33 cellular contexts compared by ENCODE assay signal in genomic region chr6:81762132-81762531, GRCh38. TPM values are rescaled to one million over a fixed set of nuclear protein-coding genes. Genes with fewer than 3 reads are reported as not detected.
DNase-seq lines count a peak whose midpoint lies in the region; ATAC-seq and TF ChIP-seq lines count a peak whose summit lies in the region.
"Had no signal": no experiment of that assay in that cellular context is flagged by ENCODE, and none has a peak within 500 bp of the region (broad histone marks: within the 10 kb centered on the region; RNA-seq: fewer than 3 reads in every experiment).

No MANE protein-coding gene starts in this region.

- dilution Hi-C loops in IMR-90 (cut with HindIII; ENCODE audit: low sequenced_read_pairs, unreplicated experiment): no loop called here

- H3K23ac ChIP-seq in IMR-90 (ENCODE audit: low read depth, low read length): no peak overlapping the region

- no peak for TF ChIP-seq RAD21 in IMR-90 (IDR thresholded peaks at IDR 0.05; ENCODE audit: low read length)

- H3K14ac ChIP-seq in IMR-90 (replicated peaks; ENCODE audit: low read depth, low read length): no peak overlapping the region

- H4K8ac ChIP-seq in IMR-90 (ENCODE audit: low read depth in 2 of 2, low read length in 2 of 2): no peak overlapping the region

- no peak for TF ChIP-seq POLR2A in IMR-90 (IDR thresholded peaks at IDR 0.05; ENCODE audit: low read depth, low read length)

- BruUV-seq in IMR-90 (replicated peaks; lab: Mats Ljungman, UMichigan): no TSS peak

- peak overlapping the region; percentile 84; the same call in 1 of the 2 replicates for H2AK5ac ChIP-seq in IMR-90 (ENCODE audit: low read depth, low read length)

- H3K27me3 ChIP-seq in IMR-90 (ENCODE audit: control insufficient read depth, insufficient read depth, low read length): no peaks in the 10 kb centered on the region
- H3K27me3 ChIP-seq: body of pancreas, MG63, tibial nerve had no signal

- TF ChIP-seq CTCF in IMR-90 (conservative IDR thresholded peaks at IDR 0.05; ENCODE audit: low read depth, low read length): no peak

- H4K91ac ChIP-seq in IMR-90 (ENCODE audit: insufficient read depth, low read depth, low read length): no peak overlapping the region

- no peak overlapping the region for H2BK120ac ChIP-seq in IMR-90 (ENCODE audit: low read depth, low read length)

- no peaks in the 10 kb centered on the region for H3K79me1 ChIP-seq in IMR-90 (ENCODE audit: low read depth in 1 of 2, low read length in 2 of 2)

- no peak overlapping the region for H3K27ac ChIP-seq in IMR-90 (ENCODE audit: insufficient read depth, low read length)
- H3K27ac ChIP-seq: body of pancreas, C4-2B, epithelial cell of prostate, RWPE1, tibial nerve had no signal

- DNase-seq in AG08395 (ENCODE audit: low spot score) (peak; percentile 16), IMR-90 (peak; percentile 37), brain pericyte (ENCODE audit: low read depth, low spot score) (peak; percentile 66), fibroblast of the conjunctiva (ENCODE audit: low read depth) (peak; percentile 69), NCI-H345 treated with DMSO at 0.1 percent for 48 hours (lab: John Stamatoyannopoulos, UW; ENCODE audit: unreplicated experiment) (no peak), T-helper 9 cell (no peak), AML-193 (lab: John Stamatoyannopoulos, UW) (no peak)
- DNase-seq: activated CD4-positive, alpha-beta T cell treated with anti-CD3 and anti-CD28 coated beads for 4 hours; activated CD8-positive, alpha-beta memory T cell treated with anti-CD3 and anti-CD28 coated beads for 24 hours; activated gamma-delta T cell treated with Interleukin-2 at 50 U/mL for 16 hours; activated T-cell treated with anti-CD3 and anti-CD28 coated beads, Interleukin-2, amount 50 U/mL, for 1 hour; body of pancreas; DMS79 treated with DMSO at 0.1 percent for 48 hours; effector CD4-positive, alpha-beta T cell; H9; islet precursor cell; left ventricle myocardium superior; MG63; NCI-H1105 treated with DMSO at 0.1 percent for 48 hours; NCI-H2029 treated with DMSO at 0.1 percent for 48 hours; NCI-H226; NCI-H748 treated with DMSO at 0.1 percent for 48 hours; retina; small intestine; stimulated activated CD4-positive, alpha-beta T cell treated with anti-CD3 and anti-CD28 coated beads, Interleukin-1b, Interleukin-23, amount 100 ng/mL, for 48 hours; stimulated activated CD8-positive, alpha-beta memory T cell treated with anti-CD3 and anti-CD28 coated beads, Interleukin-4, amount 100 ng/mL, for 48 hours had no signal

- no peak for ATAC-seq in IMR-90 (ENCODE audit: low read depth)
- no peak for ATAC-seq in GM18858 (IDR thresholded peaks at IDR 0.05; ENCODE audit: unreplicated experiment)
- ATAC-seq: body of pancreas; K562; left ventricle myocardium superior; natural killer cell treated with Interleukin-12 subunit alpha and Interleukin-12 subunit beta and Interleukin-15 and Interleukin-18, amount 100 ng/mL, for 72 hours had no signal

- peaks cover 13% of the 10 kb centered on the region for H3K4me1 ChIP-seq in IMR-90 (ENCODE audit: control insufficient read depth, insufficient read depth, low read length)

- H3K9me1 ChIP-seq in IMR-90 (ENCODE audit: insufficient read depth, low read length): no peaks in the 10 kb centered on the region

- peak overlapping the region; percentile 85; the same call in 1 of the 2 replicates for H3K18ac ChIP-seq in IMR-90 (ENCODE audit: low read depth, low read length)

- H4K5ac ChIP-seq in IMR-90 (ENCODE audit: low read depth, low read length): no peak overlapping the region

- intact Hi-C loops in IMR-90 (cut with micrococcal nuclease): loop anchor here (10.0 kb wide), 1 partner anchor 133 kb away; no protein-coding TSS in a partner anchor

- no peak overlapping the region for H3K9ac ChIP-seq in IMR-90 (ENCODE audit: low read depth, low read length)

- POLR2A ChIA-PET in IMR-90 (lab: Charles Lee; ENCODE audit: unreplicated experiment): no interaction called here

- CTCF ChIA-PET in IMR-90 (lab: Yijun Ruan, JAX): no interaction called here

- H3K4me3 ChIP-seq in IMR-90 (ENCODE audit: insufficient read depth, low read depth, low read length): no peak overlapping the region
- H3K4me3 ChIP-seq: body of pancreas, K562, MG63, tibial nerve had no signal

- H3K4ac ChIP-seq in IMR-90 (ENCODE audit: low read depth, low read length): no peak overlapping the region

- peak overlapping the region; percentile 85; the same call in 1 of the 3 replicates for H2BK15ac ChIP-seq in IMR-90 (ENCODE audit: low read depth, low read length)

- no peak overlapping the region for H3K56ac ChIP-seq in IMR-90 (ENCODE audit: extremely low read depth, insufficient read depth, low read length)

- H2AK9ac ChIP-seq in IMR-90 (replicated peaks; ENCODE audit: low read depth, low read length, poor library complexity): no peak overlapping the region

- H2BK5ac ChIP-seq in IMR-90 (ENCODE audit: low read depth, low read length, poor library complexity, severe bottlenecking): no peak overlapping the region

- H2BK20ac ChIP-seq in IMR-90 (ENCODE audit: low read depth, low read length): peak overlapping the region; percentile 42; the same call in 1 of the 2 replicates

- H3K36me3 ChIP-seq in IMR-90 (ENCODE audit: control insufficient read depth, insufficient read depth, low read length): no peaks in the 10 kb centered on the region
- H3K36me3 ChIP-seq: MG63, tibial nerve had no signal

- H2AFZ ChIP-seq in IMR-90 (replicated peaks; ENCODE audit: low read length, poor library complexity): no peak overlapping the region

- H4K20me1 ChIP-seq in IMR-90 (ENCODE audit: insufficient read depth, low read length): no peaks in the 10 kb centered on the region

- in situ Hi-C loops in IMR-90 (cut with MboI; ENCODE audit: low sequenced_read_pairs): loop anchor here (25.0 kb wide), 1 partner anchor 1625 kb away; no protein-coding TSS in a partner anchor

- H3K4me2 ChIP-seq in IMR-90 (ENCODE audit: low read depth, low read length): no peak overlapping the region; the same call in 1 of the 2 replicates

- no peaks in the 10 kb centered on the region for H3K9me3 ChIP-seq in IMR-90 (ENCODE audit: control insufficient read depth, insufficient read depth, low read length)
- H3K9me3 ChIP-seq: body of pancreas, MG63, tibial nerve had no signal

TF ChIP-seq in IMR-90, 13 proteins besides CTCF, POLR2A, EP300 and RAD21:
- TF ChIP-seq FOS (IDR thresholded peaks at IDR 0.05; ENCODE audit: low read depth, low read length) (no peak), USF2 (IDR thresholded peaks at IDR 0.05; ENCODE audit: low read depth, low read length) (no peak), RCOR1 (IDR thresholded peaks at IDR 0.05; ENCODE audit: insufficient replicate concordance, low read length) (no peak), SMC3 (IDR thresholded peaks at IDR 0.05; ENCODE audit: low read depth, low read length) (no peak), CEBPB (IDR thresholded peaks at IDR 0.05; ENCODE audit: low read depth, low read length) (no peak), ELK1 (IDR thresholded peaks at IDR 0.05; ENCODE audit: borderline replicate concordance, low read depth, low read length) (no peak), NFE2L2 (IDR thresholded peaks at IDR 0.05; ENCODE audit: low read depth, low read length) (no peak), MAFK (IDR thresholded peaks at IDR 0.05; ENCODE audit: low read depth, low read length) (no peak), MXI1 (IDR thresholded peaks at IDR 0.05; ENCODE audit: borderline replicate concordance, low read depth, low read length) (no peak), CHD1 (IDR thresholded peaks at IDR 0.05; ENCODE audit: low read depth, low read length) (no peak), BHLHE40 (IDR thresholded peaks at IDR 0.05; ENCODE audit: low read depth, low read length) (no peak), RFX5 (IDR thresholded peaks at IDR 0.05; ENCODE audit: low read depth, low read length) (no peak), MAZ (IDR thresholded peaks at IDR 0.05; ENCODE audit: borderline replicate concordance, low read depth, low read length) (no peak)

RNA-seq across cellular contexts. Expression of gene TENT5A, which starts 9.7 kb away (rescaled TPM):
- total RNA-seq in IMR-90 (2012; rRNA removed): 10.8 and 16.9 TPM in 2 replicates
- 3.5 and 3.9 TPM in 2 replicates for polyA plus RNA-seq in IMR-90 (2012; rRNA removed)
- polyA plus RNA-seq in IMR-90 (2012; cell fraction: cytosol; rRNA removed): 1.6 and 2.1 TPM in 2 replicates
- 6.7 and 15.5 TPM in 2 replicates for polyA plus RNA-seq in IMR-90 (2012; cell fraction: nucleus; rRNA removed; ENCODE audit: low replicate concordance)

Comparison
In these comparisons a context has a peak if more than half of its experiments do, and no peak if none do; other contexts are left out.
1. DNase-seq: peak in AG08395 (single experiment), IMR-90 (single experiment), brain pericyte (single experiment) and fibroblast of the conjunctiva (single experiment); none in NCI-H345 treated with DMSO at 0.1 percent for 48 hours (single experiment), T-helper 9 cell (single experiment) and AML-193 (0 of 2).